Comparison of ENCODE assay signal across 8 cellular contexts in genomic region chr5:171388816-171389168, GRCh38. TPM values are rescaled to one million over a fixed set of nuclear protein-coding genes. Genes with fewer than 3 reads are reported as not detected.
DNase-seq lines count a peak whose midpoint lies in the region; ATAC-seq and TF ChIP-seq lines count a peak whose summit lies in the region.

No MANE protein-coding gene starts in this region.

- H3K36me3 ChIP-seq in DND-41 (ENCODE audit: insufficient read depth, low read length) = peaks cover 59% of the 10 kb centered on the region
- peaks cover 60% of the 10 kb centered on the region for H3K36me3 ChIP-seq in OCI-LY1 (ENCODE audit: insufficient read depth, low read length)
- H3K36me3 ChIP-seq in osteoblast (ENCODE audit: insufficient read depth, low read length) = peaks cover 47% of the 10 kb centered on the region

- peaks cover 57% of the 10 kb centered on the region for H3K4me1 ChIP-seq in DND-41 (ENCODE audit: insufficient read depth, low read length)
- H3K4me1 ChIP-seq in OCI-LY1 (ENCODE audit: insufficient read depth, low read length, severe bottlenecking) = peaks cover 35% of the 10 kb centered on the region
- H3K4me1 ChIP-seq in osteoblast (ENCODE audit: insufficient read depth, low read length) = peaks cover 21% of the 10 kb centered on the region

- H3F3A ChIP-seq in OCI-LY1 (ENCODE audit: insufficient read depth, low read length) = no peaks in the 10 kb centered on the region

- H2AFZ ChIP-seq in DND-41 (ENCODE audit: low read depth, low read length) (no peak overlapping the region), OCI-LY1 (ENCODE audit: low read length) (no peak overlapping the region), osteoblast (ENCODE audit: low read length) (no peak overlapping the region)

- H3K4me2 ChIP-seq in DND-41 (ENCODE audit: insufficient read depth, low read length) (peak overlapping the region; percentile 74), OCI-LY1 (ENCODE audit: low read length) (peak overlapping the region; percentile 81), osteoblast (ENCODE audit: insufficient read depth, low read length) (peak overlapping the region; percentile 77)

- H3K4me3 ChIP-seq in DND-41 (ENCODE audit: low read depth in 1 of 2, low read length in 2 of 2) = peak overlapping the region; percentile 83 to 91
- H3K4me3 ChIP-seq in OCI-LY1 (ENCODE audit: low read depth, low read length, poor library complexity, severe bottlenecking) = peak overlapping the region; percentile 93
- peak overlapping the region; percentile 93 for H3K4me3 ChIP-seq in osteoblast (ENCODE audit: insufficient read depth, low read length)

- H3K27me3 ChIP-seq in DND-41 (ENCODE audit: insufficient read depth, low read length, poor library complexity) (no peaks in the 10 kb centered on the region), OCI-LY1 (ENCODE audit: insufficient read depth, low read length) (no peaks in the 10 kb centered on the region), osteoblast (ENCODE audit: insufficient read depth, low read length) (no peaks in the 10 kb centered on the region)

- peak overlapping the region; percentile 83 for H3K9ac ChIP-seq in DND-41 (ENCODE audit: low read depth, low read length)
- H3K9ac ChIP-seq in OCI-LY1 (ENCODE audit: low read length) = peak overlapping the region; percentile 93

- H3K27ac ChIP-seq in DND-41 (ENCODE audit: low read length) = peak overlapping the region; percentile 83
- H3K27ac ChIP-seq in OCI-LY1 (ENCODE audit: low read depth, low read length, poor library complexity, severe bottlenecking) = no peak overlapping the region
- peak overlapping the region; percentile 89 for H3K27ac ChIP-seq in osteoblast (ENCODE audit: low read depth, low read length)

- no peak for DNase-seq in DND-41
- peak; percentile 49 for DNase-seq in ecto neural progenitor cell (ENCODE audit: low spot score)
- DNase-seq in osteoblast (ENCODE audit: insufficient read length, low spot score, missing footprints) = no peak
- no peak for DNase-seq in NCI-H2196 (lab: John Stamatoyannopoulos, UW; ENCODE audit: unreplicated experiment)
- no peak for DNase-seq in foreskin melanocyte
- no peak for DNase-seq in NCI-H1436 (lab: John Stamatoyannopoulos, UW)
- no peak for DNase-seq in HuH-7 (ENCODE audit: low spot score)

- TF ChIP-seq CTCF in DND-41 (IDR thresholded peaks at IDR 0.05; ENCODE audit: borderline replicate concordance, extremely low read depth, low read length, poor library complexity, severe bottlenecking) = no peak
- TF ChIP-seq CTCF in OCI-LY1 (IDR thresholded peaks at IDR 0.05; ENCODE audit: low read length) = no peak
- no peak for TF ChIP-seq CTCF in osteoblast (IDR thresholded peaks at IDR 0.05; ENCODE audit: extremely low read depth, low read depth, low read length)

- peaks cover 74% of the 10 kb centered on the region for H3K79me2 ChIP-seq in DND-41 (ENCODE audit: insufficient read depth, low read length)
- peaks cover 61% of the 10 kb centered on the region for H3K79me2 ChIP-seq in OCI-LY1 (ENCODE audit: insufficient read depth, low read length)
- H3K79me2 ChIP-seq in osteoblast (ENCODE audit: insufficient read depth, low read length) = peaks cover 61% of the 10 kb centered on the region

- H4K20me1 ChIP-seq in DND-41 (ENCODE audit: insufficient read depth, low read length) (peaks cover 60% of the 10 kb centered on the region), OCI-LY1 (ENCODE audit: insufficient read depth, low read length) (peaks cover 11% of the 10 kb centered on the region), osteoblast (ENCODE audit: insufficient read depth, low read length) (peaks cover 58% of the 10 kb centered on the region)

- H3K9me3 ChIP-seq in DND-41 (ENCODE audit: insufficient read depth, low read length, severe bottlenecking) (no peaks in the 10 kb centered on the region), OCI-LY1 (ENCODE audit: low read length) (no peaks in the 10 kb centered on the region), osteoblast (ENCODE audit: low read depth, low read length) (no peaks in the 10 kb centered on the region)

- ATAC-seq in DND-41 (ENCODE audit: insufficient read depth, low read depth) = no peak

- H3K9me2 ChIP-seq in OCI-LY1 (ENCODE audit: low read depth, low read length) = no peaks in the 10 kb centered on the region

RNA-seq across cellular contexts. Expression of gene NPM1, which starts 1.1 kb away (rescaled TPM):
- total RNA-seq in osteoblast = 1,126 and 1,271 TPM in 2 replicates

RNA-seq across cellular contexts. Expression of gene FGF18, which starts 30.7 kb away (rescaled TPM):
- total RNA-seq in osteoblast = under 0.01 and 0.29 TPM in 2 replicates
